ENCODE assay signal across 36 cellular contexts in the genomic region with DNA sequence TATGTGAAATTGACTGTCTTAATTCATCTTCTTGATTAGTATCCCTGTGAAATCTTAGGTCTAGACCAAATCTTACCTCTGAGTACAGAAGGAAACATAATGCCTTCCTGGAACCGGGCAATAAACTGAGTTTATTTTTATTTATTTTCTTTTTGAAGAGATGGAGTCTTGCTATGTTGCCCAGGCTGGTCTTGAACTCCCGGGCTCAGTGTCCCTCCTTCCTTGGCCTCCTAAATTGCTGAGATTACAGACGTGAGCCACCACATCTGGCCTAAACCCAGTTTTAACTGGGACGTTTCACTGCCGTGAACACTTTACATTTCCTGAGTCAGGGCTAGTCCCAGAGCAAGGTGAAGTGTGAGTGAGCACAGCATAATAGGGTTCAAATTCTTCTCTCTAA. TPM values are rescaled to one million over a fixed set of nuclear protein-coding genes. Genes with fewer than 3 reads are reported as not detected.
"Had no signal": no experiment of that assay in that cellular context is flagged by ENCODE, and none has a peak within 500 bp of the region (broad histone marks: within the 10 kb centered on the region; RNA-seq: fewer than 3 reads in every experiment).

No MANE protein-coding gene starts in this region.

- DNase-seq: activated CD4-positive, alpha-beta memory T cell treated with anti-CD3 and anti-CD28 coated beads for 36 hours; activated CD4-positive, alpha-beta T cell treated with anti-CD3 and anti-CD28 coated beads, Interleukin-2, amount 10 ng/mL, durations not matched to agents 24 days and 14 days; activated CD8-positive, alpha-beta memory T cell treated with anti-CD3 and anti-CD28 coated beads, Interleukin-2, amount 50 U/mL, for 48 hours; activated gamma-delta T cell treated with Interleukin-2 at 50 U/mL for 16 hours; activated naive CD4-positive, alpha-beta T cell treated with anti-CD3 and anti-CD28 coated beads, Interleukin-2, amount 50 U/mL, for 16 hours; activated T-cell treated with anti-CD3 and anti-CD28 coated beads, Interleukin-2, amount 50 U/mL, for 24 hours; amniotic stem cell; brain microvascular endothelial cell; endodermal cell; esophagus squamous epithelium; foreskin melanocyte; heart right ventricle; kidney glomerular epithelial cell; left lung; lower lobe of right lung; mesenchymal stem cell; sigmoid colon; stimulated activated CD4-positive, alpha-beta T cell treated with anti-CD3 and anti-CD28 coated beads, Interleukin-15, amount 100 ng/mL, for 24 hours; stimulated activated CD4-positive, alpha-beta T cell treated with anti-CD3 and anti-CD28 coated beads, Interleukin-2, amount 100 ng/mL, for 24 hours; stimulated activated naive CD4-positive, alpha-beta T cell; T-helper 9 cell; upper lobe of left lung had no signal

- H3K27me3 ChIP-seq: brain microvascular endothelial cell, esophagus squamous epithelium, heart right ventricle, left lung, sigmoid colon, upper lobe of left lung, vagina had no signal

- H3K9me3 ChIP-seq: esophagus squamous epithelium, heart right ventricle, left lung, lower lobe of right lung, prostate gland, sigmoid colon, thoracic aorta, upper lobe of left lung, vagina had no signal

- H3K4me3 Mint-ChIP-seq: activated CD4-positive, alpha-beta memory T cell treated with anti-CD3 and anti-CD28 coated beads for 36 hours; activated CD4-positive, alpha-beta T cell treated with anti-CD3 and anti-CD28 coated beads, Interleukin-2, amount 10 ng/mL, durations not matched to agents 24 days and 14 days; activated T-cell treated with anti-CD3 and anti-CD28 coated beads, Interleukin-2, amount 50 U/mL, for 24 hours; activated T-helper 17 cell treated with anti-CD3 and anti-CD28 coated beads, Interleukin-2, amount 50 U/mL, for 72 hours; endodermal cell; nephron; T-helper 1 cell treated with Interleukin-12 subunit alpha and Interleukin-12 subunit beta and Interleukin-4 antibody, amounts not matched to agents 30 μg/mL and 1 μg/mL, for 36 hours had no signal

- H3K9me3 Mint-ChIP-seq: activated CD4-positive, alpha-beta memory T cell treated with anti-CD3 and anti-CD28 coated beads for 36 hours; activated T-cell treated with anti-CD3 and anti-CD28 coated beads, Interleukin-2, amount 50 U/mL, for 24 hours; activated T-helper 17 cell treated with anti-CD3 and anti-CD28 coated beads, Interleukin-2, amount 50 U/mL, for 72 hours; T-helper 1 cell treated with Interleukin-12 subunit alpha and Interleukin-12 subunit beta and Interleukin-4 antibody, amounts not matched to agents 30 μg/mL and 1 μg/mL, for 36 hours had no signal

- H3K36me3 Mint-ChIP-seq: activated CD4-positive, alpha-beta memory T cell treated with anti-CD3 and anti-CD28 coated beads for 36 hours had no signal

- H3K4me1 ChIP-seq: esophagus squamous epithelium, left lung, prostate gland, upper lobe of left lung, vagina had no signal

- H3K36me3 ChIP-seq: brain microvascular endothelial cell, esophagus squamous epithelium, heart right ventricle, left lung, lower lobe of right lung, prostate gland, sigmoid colon, thoracic aorta, upper lobe of left lung, vagina had no signal

- H3K4me3 ChIP-seq: esophagus squamous epithelium, heart right ventricle, left lung, lower lobe of right lung, prostate gland, sigmoid colon, thoracic aorta, upper lobe of left lung, vagina had no signal

- H3K27ac ChIP-seq: brain microvascular endothelial cell, epithelial cell of prostate, esophagus squamous epithelium, heart right ventricle, left lung, lower lobe of right lung, prostate gland, sigmoid colon, thoracic aorta, upper lobe of left lung, vagina, VCaP had no signal

- ATAC-seq: activated CD4-positive, CD25-positive, alpha-beta regulatory T cell treated with anti-CD3 and anti-CD28 coated beads, Interleukin-2, amount 50 U/mL, for 24 hours; activated T-helper 17 cell treated with anti-CD3 and anti-CD28 coated beads, Interleukin-2, amount 50 U/mL, for 72 hours; left lung; lower lobe of right lung had no signal

- H3K4me1 Mint-ChIP-seq: activated CD4-positive, alpha-beta T cell treated with anti-CD3 and anti-CD28 coated beads, Interleukin-2, amount 10 ng/mL, durations not matched to agents 24 days and 14 days; activated T-helper 17 cell treated with anti-CD3 and anti-CD28 coated beads, Interleukin-2, amount 50 U/mL, for 72 hours; nephron had no signal

RNA-seq across cellular contexts. Expression of a gene that starts 0.7 kb away (rescaled TPM):
- total RNA-seq: activated CD4-positive, alpha-beta memory T cell treated with anti-CD3 and anti-CD28 coated beads for 36 hours; activated CD4-positive, alpha-beta T cell treated with anti-CD3 and anti-CD28 coated beads, Interleukin-2, amount 10 ng/mL, durations not matched to agents 24 days and 14 days; activated CD8-positive, alpha-beta memory T cell treated with anti-CD3 and anti-CD28 coated beads for 36 hours; activated T-helper 17 cell treated with anti-CD3 and anti-CD28 coated beads, Interleukin-2, amount 50 U/mL, for 72 hours; cardiac septum; chondrocyte; glomerular endothelial cell; left lung; lower lobe of right lung; osteocyte had no signal
